ENCODE assay signal across 8 cellular contexts in genomic region chr12:89384050-89384749, GRCh38. TPM values are rescaled to one million over a fixed set of nuclear protein-coding genes. Genes with fewer than 3 reads are reported as not detected.
DNase-seq lines count a peak whose midpoint lies in the region; ATAC-seq, FAIRE-seq and TF ChIP-seq lines count a peak whose summit lies in the region.

No MANE protein-coding gene starts in this region.

- no peaks in the 10 kb centered on the region for H3K27me3 ChIP-seq in pancreas

- peak overlapping the region; percentile 2 to 69 (median 47) for H3K27ac ChIP-seq in pancreas

- no peak overlapping the region for H3K4me3 ChIP-seq in fibroblast of the aortic adventitia (ENCODE audit: low read depth, low read length)
- no peak overlapping the region for H3K4me3 ChIP-seq in pancreas

- H3K36me3 ChIP-seq in pancreas: no peaks in the 10 kb centered on the region

- intact Hi-C loops in pancreas (cut with DNase I): no loop called here

- peak; percentile 39 for FAIRE-seq in pancreas (lab: Jason Lieb, UNC)

- peaks cover 17 to 44% (median 42%) of the 10 kb centered on the region in 3 donors for H3K4me1 ChIP-seq in pancreas

- ATAC-seq in pancreas: peak; percentile 62 to 81 (median 76)
- no peak for ATAC-seq in HG03520 (IDR thresholded peaks at IDR 0.05; ENCODE audit: unreplicated experiment)

- peak; percentile 32 for DNase-seq in ELF-1 (ENCODE audit: low read depth, low spot score)
- peak; percentile 89 for DNase-seq in RPMI7951 (ENCODE audit: low read depth)
- DNase-seq in fibroblast of the aortic adventitia (ENCODE audit: low read depth): peak; percentile 98
- DNase-seq in pancreas: peak in 4 of 6 donors; percentile 24 to 33 (median 30)
- DNase-seq in erythroblast (lab: John Stamatoyannopoulos, UW): no peak
- no peak for DNase-seq in activated CD8-positive, alpha-beta memory T cell treated with anti-CD3 and anti-CD28 coated beads, Interleukin-2, amount 50 U/mL, for 4 hours
- no peak for DNase-seq in stimulated activated CD8-positive, alpha-beta memory T cell treated with anti-CD3 and anti-CD28 coated beads, Interleukin-4, amount 100 ng/mL, for 48 hours

- TF ChIP-seq POLR2A in erythroblast (IDR thresholded peaks at IDR 0.05; ENCODE audit: low read length): no peak

- no peaks in the 10 kb centered on the region for H3K9me3 ChIP-seq in pancreas

- 25 to 26% methylated on average over 8 of the region's 8 CpGs for WGBS in pancreas, 2 donors

- TF ChIP-seq CTCF in fibroblast of the aortic adventitia (IDR thresholded peaks at IDR 0.05; ENCODE audit: insufficient read depth, low read length) (no peak), pancreas (IDR thresholded peaks at IDR 0.05) (no peak)

RNA-seq across cellular contexts. Expression of gene DUSP6, which starts 31.9 kb away (rescaled TPM):
- 36.3 and 39.8 TPM in 2 replicates for total RNA-seq in RPMI7951 (2014; rRNA removed; shearing (Covaris generic))
- total RNA-seq in fibroblast of the aortic adventitia (ENCODE audit: low replicate concordance) (17.1 and 33.9 TPM in 2 replicates), pancreas (10 to 100 TPM in 4 of 6 donors, 1 to 10 TPM in 2; 5.3 to 26.1 (median 15.3) TPM)
- 10 to 100 TPM in 1 of 2 donors, 1 to 10 TPM in 1; 7.0 to 13.1 TPM for polyA plus RNA-seq in pancreas

Comparison
In these comparisons a context has a peak if more than half of its experiments do, and no peak if none do; other contexts are left out.
1. DNase-seq: peak in ELF-1 (single experiment), RPMI7951 (single experiment), fibroblast of the aortic adventitia (single experiment) and pancreas (4 of 6); none in erythroblast (0 of 2), activated CD8-positive, alpha-beta memory T cell treated with anti-CD3 and anti-CD28 coated beads, Interleukin-2, amount 50 U/mL, for 4 hours (single experiment) and stimulated activated CD8-positive, alpha-beta memory T cell treated with anti-CD3 and anti-CD28 coated beads, Interleukin-4, amount 100 ng/mL, for 48 hours (single experiment).